Comparison of ENCODE assay signal across 8 cellular contexts in genomic region chr4:140609548-140610425, GRCh38. TPM values are rescaled to one million over a fixed set of nuclear protein-coding genes. Genes with fewer than 3 reads are reported as not detected.
DNase-seq lines count a peak whose midpoint lies in the region; ATAC-seq, FAIRE-seq and TF ChIP-seq lines count a peak whose summit lies in the region.

No MANE protein-coding gene starts in this region.

- H3K4me1 ChIP-seq in liver (ENCODE audit: control insufficient read depth in 4 of 4, insufficient read depth in 4 of 4, low read length in 3 of 4) (peaks cover 0 to 2% (median 0%) of the 10 kb centered on the region in 4 donors), vagina (no peaks in the 10 kb centered on the region)

- no peak for FAIRE-seq in bronchial epithelial cell (lab: Jason Lieb, UNC)

- H3K9me3 ChIP-seq in liver (ENCODE audit: control insufficient read depth in 4 of 4, low read length in 3 of 4), result no peaks in the 10 kb centered on the region
- no peaks in the 10 kb centered on the region for H3K9me3 ChIP-seq in vagina

- H3K4me3 ChIP-seq in bronchial epithelial cell (ENCODE audit: low read depth, low read length) (no peak overlapping the region), liver (ENCODE audit: low read depth in 1 of 3, low read length in 3 of 3) (no peak overlapping the region), vagina (no peak overlapping the region)

- TF ChIP-seq CTCF in GM20000 (IDR thresholded peaks at IDR 0.05; ENCODE audit: extremely low read depth, missing control alignments), result peak; percentile 21
- TF ChIP-seq CTCF in bronchial epithelial cell (IDR thresholded peaks at IDR 0.05; ENCODE audit: insufficient read depth, low read length, severe bottlenecking), result peak; percentile 46
- peak; percentile 53 for TF ChIP-seq CTCF in liver (IDR thresholded peaks at IDR 0.05; ENCODE audit: low read depth, low read length, missing input control)
- peak in 2 of 3 experiments; percentile 24 to 34 for TF ChIP-seq CTCF in vagina (IDR thresholded peaks at IDR 0.05)

- peak; percentile 82 to 85 for TF ChIP-seq RAD21 in liver (IDR thresholded peaks at IDR 0.05)

- no peak overlapping the region for H3K27ac ChIP-seq in liver (ENCODE audit: low read depth in 1 of 2, low read length in 2 of 2)
- H3K27ac ChIP-seq in vagina, result no peak overlapping the region

- peak; percentile 81 for DNase-seq in DMS153 (lab: John Stamatoyannopoulos, UW)
- peak; percentile 70 for DNase-seq in GM20000 (ENCODE audit: low spot score)
- peak; percentile 91 for DNase-seq in NCI-H69 (lab: John Stamatoyannopoulos, UW)
- DNase-seq in bronchial epithelial cell (ENCODE audit: low read depth), result peak; percentile 51
- no peak for DNase-seq in vagina (ENCODE audit: extremely low spot score in 2 of 2)
- no peak for DNase-seq in GF-D8 (lab: John Stamatoyannopoulos, UW)

- peak overlapping the region in 1 of 2 donors; percentile 38 for H3K9ac ChIP-seq in liver (ENCODE audit: low read depth in 1 of 2, low read length in 2 of 2)

- H3K27me3 ChIP-seq in bronchial epithelial cell (ENCODE audit: control insufficient read depth, insufficient read depth, low read length), result no peaks in the 10 kb centered on the region
- peaks cover 0 to 3% (median 0%) of the 10 kb centered on the region in 4 donors for H3K27me3 ChIP-seq in liver (ENCODE audit: control insufficient read depth in 4 of 4, insufficient read depth in 4 of 4, low read length in 3 of 4)
- no peaks in the 10 kb centered on the region for H3K27me3 ChIP-seq in vagina

- intact Hi-C loops in vagina (cut with DNase I), result no loop called here

- 36% methylated on average over 6 of the region's 6 CpGs for WGBS in liver

- H3K36me3 ChIP-seq in bronchial epithelial cell (ENCODE audit: control insufficient read depth, insufficient read depth, low read length) (no peaks in the 10 kb centered on the region), liver (ENCODE audit: control insufficient read depth in 4 of 4, insufficient read depth in 3 of 4, low read depth in 1 of 4, low read length in 3 of 4) (no peaks in the 10 kb centered on the region), vagina (no peaks in the 10 kb centered on the region)

- TF ChIP-seq POLR2A in vagina (IDR thresholded peaks at IDR 0.05), result no peak

- ATAC-seq in HG03571 (IDR thresholded peaks at IDR 0.05; ENCODE audit: unreplicated experiment), result peak; percentile 92

TF ChIP-seq in liver, 16 proteins besides CTCF, POLR2A, EP300 and RAD21:
- TF ChIP-seq YY1 (IDR thresholded peaks at IDR 0.05) (no peak), NR2F2 (IDR thresholded peaks at IDR 0.05) (no peak), HNF4G (IDR thresholded peaks at IDR 0.05) (no peak)

RNA-seq across cellular contexts. Expression of gene UCP1, which starts 41.0 kb away (rescaled TPM):
- total RNA-seq in bronchial epithelial cell, result under 0.01 TPM in 1 of 2 replicates, not detected in the other
- total RNA-seq in liver, result not detected
- not detected for polyA plus RNA-seq in liver
- not detected for total RNA-seq in vagina

Comparison
In these comparisons a context has a peak if more than half of its experiments do, and no peak if none do; other contexts are left out.
1. DNase-seq: peak in DMS153 (single experiment), GM20000 (single experiment), NCI-H69 (single experiment) and bronchial epithelial cell (single experiment); none in vagina (0 of 2) and GF-D8 (single experiment).
2. Peak in every context shown above with its lines, with median percentiles within 50 percentile points of each other: CTCF ChIP-seq.